ENCODE assay signal across 8 cellular contexts in the genomic region with DNA sequence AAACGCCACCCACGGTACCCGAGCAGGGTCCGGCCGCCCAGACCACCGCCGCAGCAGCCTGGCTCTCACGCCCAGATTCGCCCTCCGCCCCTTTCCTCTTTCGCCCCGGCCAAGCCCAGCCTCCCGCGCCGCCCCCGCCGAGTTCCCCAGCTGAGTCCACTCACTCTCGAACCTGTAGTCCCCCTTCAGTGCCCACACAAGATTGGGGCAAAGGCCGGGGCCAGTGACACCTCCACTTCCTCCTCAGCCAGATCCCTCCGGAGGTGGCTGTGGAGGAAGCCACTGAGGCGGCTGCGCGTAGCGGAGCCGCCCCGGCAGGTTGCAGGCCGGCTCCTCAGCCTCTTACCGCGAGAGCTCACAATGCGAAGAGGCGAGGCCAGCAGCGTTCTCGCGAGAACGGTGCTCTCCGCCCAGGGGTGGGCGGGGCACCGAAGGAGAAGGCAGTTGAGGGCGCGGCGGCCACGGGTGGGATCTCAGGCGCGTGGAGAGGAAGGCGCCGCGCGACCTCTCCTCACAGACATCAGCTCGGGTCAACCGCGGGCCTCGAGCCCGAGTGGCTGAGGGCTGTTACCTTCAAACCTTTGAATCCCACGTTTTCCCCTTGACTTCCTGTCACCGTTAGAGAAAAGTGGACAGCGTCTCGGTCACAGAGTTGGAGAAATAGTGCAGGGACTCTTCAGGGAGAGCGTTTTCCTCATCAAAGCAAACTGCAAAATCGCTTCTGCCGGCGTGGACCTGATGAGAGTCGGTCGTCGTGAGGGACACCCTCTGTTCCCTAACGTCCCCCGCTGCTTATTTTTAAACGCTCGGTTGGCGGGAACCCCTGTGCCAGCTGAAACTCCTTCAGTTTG. TPM values are rescaled to one million over a fixed set of nuclear protein-coding genes. Genes with fewer than 3 reads are reported as not detected.
DNase-seq lines count a peak whose midpoint lies in the region; ATAC-seq and TF ChIP-seq lines count a peak whose summit lies in the region.

A gene (minus strand): TSS at position 295 of the 851 bp plus-strand sequence. CDS start 18,098 bp downstream, outside the sequence.

- H3K9me3 ChIP-seq in mucosa of stomach (ENCODE audit: control insufficient read depth, low read length) = no peaks in the 10 kb centered on the region

- H3K27ac Mint-ChIP-seq in activated T-cell treated with anti-CD3 and anti-CD28 coated beads, Interleukin-2, amount 50 U/mL, for 24 hours = peak within 1 kb of the TSS; percentile 99

- peak within 1 kb of the TSS; percentile 98 for H3K4me3 Mint-ChIP-seq in activated T-cell treated with anti-CD3 and anti-CD28 coated beads, Interleukin-2, amount 50 U/mL, for 24 hours

- H3K9me3 Mint-ChIP-seq in activated T-cell treated with anti-CD3 and anti-CD28 coated beads, Interleukin-2, amount 50 U/mL, for 24 hours = no peaks in the 10 kb centered on the region

- peak within 1 kb of the TSS; percentile 96 for H3K4me3 ChIP-seq in mucosa of stomach (ENCODE audit: low read length)

- H3K36me3 ChIP-seq in mucosa of stomach (ENCODE audit: control insufficient read depth, insufficient read depth, low read length) = no peaks in the 10 kb centered on the region

- peak within 1 kb of the TSS; percentile 95 for H3K9ac ChIP-seq in mucosa of stomach (ENCODE audit: low read length)

- peak; percentile 98 for TF ChIP-seq POLR2A in erythroblast (IDR thresholded peaks at IDR 0.05; ENCODE audit: low read length)

- H3K27me3 ChIP-seq in mucosa of stomach (ENCODE audit: control insufficient read depth, insufficient read depth, low read length) = no peaks in the 10 kb centered on the region

- peaks cover 47% of the 10 kb centered on the region for H3K4me1 Mint-ChIP-seq in activated T-cell treated with anti-CD3 and anti-CD28 coated beads, Interleukin-2, amount 50 U/mL, for 24 hours (ENCODE audit: low read depth)

- H3K4me1 ChIP-seq in mucosa of stomach (ENCODE audit: control insufficient read depth, insufficient read depth, low read length) = peaks cover 5% of the 10 kb centered on the region

- H3K36me3 Mint-ChIP-seq in activated T-cell treated with anti-CD3 and anti-CD28 coated beads, Interleukin-2, amount 50 U/mL, for 24 hours (ENCODE audit: low read depth) = peaks cover 25% of the 10 kb centered on the region

- H3K27me3 Mint-ChIP-seq in activated T-cell treated with anti-CD3 and anti-CD28 coated beads, Interleukin-2, amount 50 U/mL, for 24 hours = no peaks in the 10 kb centered on the region

- peak; percentile 97 for ATAC-seq in GM21737 (IDR thresholded peaks at IDR 0.05; ENCODE audit: unreplicated experiment)

- DNase-seq in DMS79 (lab: John Stamatoyannopoulos, UW) (peak; percentile 82), KG1 (lab: John Stamatoyannopoulos, UW) (peak; percentile 79), erythroblast (lab: John Stamatoyannopoulos, UW) (peak; percentile 95 to 97)
- peak; percentile 93 for DNase-seq in activated T-cell treated with anti-CD3 and anti-CD28 coated beads, Interleukin-2, amount 50 U/mL, for 24 hours
- DNase-seq in stimulated activated CD8-positive, alpha-beta memory T cell treated with anti-CD3 and anti-CD28 coated beads, Interleukin-4, amount 100 ng/mL, for 48 hours = peak; percentile 90

TF ChIP-seq in PFSK-1, 5 proteins besides CTCF, POLR2A, EP300 and RAD21:
- TF ChIP-seq SIN3A (IDR thresholded peaks at IDR 0.05; ENCODE audit: borderline replicate concordance, insufficient read depth, low read length) (peak; percentile 96), TAF1 (IDR thresholded peaks at IDR 0.05; ENCODE audit: borderline replicate concordance, insufficient read depth, low read length) (peak; percentile 90), FOXP2 (optimal IDR thresholded peaks at IDR 0.05; ENCODE audit: borderline replicate concordance, extremely low read depth, extremely low read length, insufficient read depth) (peak; percentile 60), POLR2AphosphoS5 (IDR thresholded peaks at IDR 0.05; ENCODE audit: low read depth, low read length) (peak; percentile 97)
- TF ChIP-seq, protein P1, sequence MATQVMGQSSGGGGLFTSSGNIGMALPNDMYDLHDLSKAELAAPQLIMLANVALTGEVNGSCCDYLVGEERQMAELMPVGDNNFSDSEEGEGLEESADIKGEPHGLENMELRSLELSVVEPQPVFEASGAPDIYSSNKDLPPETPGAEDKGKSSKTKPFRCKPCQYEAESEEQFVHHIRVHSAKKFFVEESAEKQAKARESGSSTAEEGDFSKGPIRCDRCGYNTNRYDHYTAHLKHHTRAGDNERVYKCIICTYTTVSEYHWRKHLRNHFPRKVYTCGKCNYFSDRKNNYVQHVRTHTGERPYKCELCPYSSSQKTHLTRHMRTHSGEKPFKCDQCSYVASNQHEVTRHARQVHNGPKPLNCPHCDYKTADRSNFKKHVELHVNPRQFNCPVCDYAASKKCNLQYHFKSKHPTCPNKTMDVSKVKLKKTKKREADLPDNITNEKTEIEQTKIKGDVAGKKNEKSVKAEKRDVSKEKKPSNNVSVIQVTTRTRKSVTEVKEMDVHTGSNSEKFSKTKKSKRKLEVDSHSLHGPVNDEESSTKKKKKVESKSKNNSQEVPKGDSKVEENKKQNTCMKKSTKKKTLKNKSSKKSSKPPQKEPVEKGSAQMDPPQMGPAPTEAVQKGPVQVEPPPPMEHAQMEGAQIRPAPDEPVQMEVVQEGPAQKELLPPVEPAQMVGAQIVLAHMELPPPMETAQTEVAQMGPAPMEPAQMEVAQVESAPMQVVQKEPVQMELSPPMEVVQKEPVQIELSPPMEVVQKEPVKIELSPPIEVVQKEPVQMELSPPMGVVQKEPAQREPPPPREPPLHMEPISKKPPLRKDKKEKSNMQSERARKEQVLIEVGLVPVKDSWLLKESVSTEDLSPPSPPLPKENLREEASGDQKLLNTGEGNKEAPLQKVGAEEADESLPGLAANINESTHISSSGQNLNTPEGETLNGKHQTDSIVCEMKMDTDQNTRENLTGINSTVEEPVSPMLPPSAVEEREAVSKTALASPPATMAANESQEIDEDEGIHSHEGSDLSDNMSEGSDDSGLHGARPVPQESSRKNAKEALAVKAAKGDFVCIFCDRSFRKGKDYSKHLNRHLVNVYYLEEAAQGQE (IDR thresholded peaks at IDR 0.05; ENCODE audit: insufficient read depth in 1 of 2, low read depth in 2 of 2, low read length in 2 of 2) = 0 out of 4 replicates have a peak, but pooled peaks of 1 of the 2 experiments have one; percentile 58
TF ChIP-seq in PFSK-1: peak in this region for 5.

RNA-seq across cellular contexts. Expression of the gene that starts here (rescaled TPM):
- polyA plus RNA-seq in PFSK-1 (2012; ENCODE audit: insufficient read length, low read depth) = 18.1 TPM

Comparison
In these comparisons a context has a peak if more than half of its experiments do, and no peak if none do; other contexts are left out.
1. Peak in every context shown above with its lines: DNase-seq, ATAC-seq and H3K4me3 ChIP-seq.